8 cellular contexts compared by ENCODE assay signal in genomic region chr9:38641985-38642864, GRCh38. TPM values are rescaled to one million over a fixed set of nuclear protein-coding genes. Genes with fewer than 3 reads are reported as not detected.
A peak's percentile ranks its signal among the peaks of the same experiment; 100 is the strongest.
DNase-seq lines count a peak whose midpoint lies in the region; ATAC-seq and TF ChIP-seq lines count a peak whose summit lies in the region.

No MANE protein-coding gene starts in this region.

- H3K9ac ChIP-seq in BLaER1, result no peak overlapping the region; the same call in 1 of the 2 replicates

- H3K4me1 ChIP-seq in BLaER1, result peaks cover 27% of the 10 kb centered on the region

- H3K9me3 Mint-ChIP-seq in T-cell, result no peaks in the 10 kb centered on the region

- H3K27ac ChIP-seq in BLaER1, result peak overlapping the region; percentile 77

- DNase-seq in NCI-H345 treated with DMSO at 0.1 percent for 48 hours (lab: John Stamatoyannopoulos, UW; ENCODE audit: unreplicated experiment) (peak; percentile 38), choroid plexus epithelial cell (ENCODE audit: low read depth) (peak; percentile 86), medulla oblongata (ENCODE audit: extremely low spot score) (peak; percentile 87), T-cell (no peak)
- DNase-seq in NK-92 treated with Interleukin-12 subunit alpha and Interleukin-12 subunit beta, amount 100 ng/mL, for 24 hours (lab: John Stamatoyannopoulos, UW), result no peak
- no peak for DNase-seq in activated CD8-positive, alpha-beta memory T cell treated with anti-CD3 and anti-CD28 coated beads, Interleukin-2, amount 50 U/mL, for 4 hours

- H3K4me3 ChIP-seq in BLaER1 (peak overlapping the region; percentile 58), choroid plexus epithelial cell (ENCODE audit: low read depth, low read length) (no peak overlapping the region)

- TF ChIP-seq CTCF in choroid plexus epithelial cell (conservative IDR thresholded peaks at IDR 0.05; ENCODE audit: low read depth, low read length), result peak; percentile 80

- H3K27me3 Mint-ChIP-seq in T-cell, result peaks cover 8 to 10% of the 10 kb centered on the region in 2 donors

- POLR2A ChIA-PET in T-cell (lab: Charles Lee), result no interaction called here

- H3K4me1 Mint-ChIP-seq in T-cell, result no peaks in the 10 kb centered on the region

- CTCF ChIA-PET in T-cell (lab: Charles Lee), result no interaction called here

- H3K36me3 ChIP-seq in BLaER1, result no peaks in the 10 kb centered on the region

- no peaks in the 10 kb centered on the region for H3K9me3 ChIP-seq in BLaER1

- H3K4me2 ChIP-seq in BLaER1, result peak overlapping the region; percentile 85

- no peak overlapping the region for H3K4me3 Mint-ChIP-seq in T-cell

- no peaks in the 10 kb centered on the region for H3K27me3 ChIP-seq in BLaER1

- H4K20me1 ChIP-seq in BLaER1, result no peaks in the 10 kb centered on the region

- H3K27ac Mint-ChIP-seq in T-cell, result no peak overlapping the region

- ATAC-seq in GM21786 (IDR thresholded peaks at IDR 0.05; ENCODE audit: unreplicated experiment) (peak; percentile 43), T-cell (replicated peaks in 1 of 4) (no peak)

- no peaks in the 10 kb centered on the region for H3K36me3 Mint-ChIP-seq in T-cell

RNA-seq across cellular contexts. Expression of gene ANKRD18A, which starts 21.8 kb away (rescaled TPM):
- 10 to 100 TPM in 1 of 5 donors, 1 to 10 TPM in 4; 1.2 to 16.5 (median 5.1) TPM for total RNA-seq in T-cell

Comparison
In these comparisons a context has a peak if more than half of its experiments do, and no peak if none do; other contexts are left out.
1. DNase-seq: peak in NCI-H345 treated with DMSO at 0.1 percent for 48 hours (single experiment), choroid plexus epithelial cell (single experiment) and medulla oblongata (single experiment); none in NK-92 treated with Interleukin-12 subunit alpha and Interleukin-12 subunit beta, amount 100 ng/mL, for 24 hours (single experiment), T-cell (0 of 34) and activated CD8-positive, alpha-beta memory T cell treated with anti-CD3 and anti-CD28 coated beads, Interleukin-2, amount 50 U/mL, for 4 hours (single experiment).